23 cellular contexts compared by ENCODE assay signal in the genomic region with DNA sequence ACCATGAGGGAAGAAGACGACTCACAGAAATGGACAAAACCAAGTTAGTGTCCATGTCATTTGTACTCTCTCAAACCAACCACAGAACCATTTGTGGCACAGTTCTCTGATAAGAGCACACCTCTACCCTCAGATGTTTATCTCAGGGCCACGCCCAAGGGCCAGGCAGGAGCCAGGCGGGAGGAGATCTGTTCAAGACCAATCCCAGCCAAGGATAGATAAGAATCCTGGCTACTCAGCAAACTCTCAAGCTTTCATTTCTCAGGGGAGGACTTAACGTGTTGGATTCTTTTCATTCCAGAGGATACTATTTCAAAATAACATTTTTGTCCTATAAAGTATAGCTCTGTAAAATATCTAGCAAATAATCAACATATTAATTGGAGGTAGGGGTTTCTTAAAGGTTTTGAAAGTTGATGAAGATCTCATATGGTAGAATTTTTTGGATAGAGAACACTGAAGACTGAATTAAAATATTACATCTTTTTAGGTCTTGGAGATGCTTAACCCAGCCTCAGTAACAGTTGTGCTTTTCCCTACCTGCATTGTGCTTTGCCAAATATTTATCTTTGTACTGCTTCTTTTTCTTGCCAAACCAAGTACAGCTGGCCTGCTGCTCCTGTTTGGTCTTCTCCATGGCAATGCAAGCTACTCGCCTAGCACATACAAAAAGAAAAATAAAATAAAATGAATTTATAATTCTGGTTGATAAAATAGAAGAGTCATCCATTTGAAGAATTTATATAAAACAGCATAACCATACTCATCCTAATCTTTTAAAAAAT.
A peak's percentile ranks its signal among the peaks of the same experiment; 100 is the strongest.
DNase-seq lines count a peak whose midpoint lies in the region; ATAC-seq, FAIRE-seq and TF ChIP-seq lines count a peak whose summit lies in the region.
"Had no signal": no experiment of that assay in that cellular context is flagged by ENCODE, and none has a peak within 500 bp of the region (broad histone marks: within the 10 kb centered on the region; RNA-seq: fewer than 3 reads in every experiment).

No MANE protein-coding gene starts in this region.

- H3K4me3 ChIP-seq in K562: no peak overlapping the region
- H3K4me3 ChIP-seq: sigmoid colon had no signal

- peak overlapping the region; percentile 84 for H3K27ac Mint-ChIP-seq in mesothelial cell of epicardium
- H3K27ac Mint-ChIP-seq: activated naive CD8-positive, alpha-beta T cell; activated T-cell treated with anti-CD3 and anti-CD28 coated beads, Interleukin-2, amount 50 U/mL, for 72 hours; brain had no signal

- peaks cover 4% of the 10 kb centered on the region for H3K4me1 Mint-ChIP-seq in mesothelial cell of epicardium
- H3K4me1 Mint-ChIP-seq: brain, neural crest cell had no signal

- H3K36me3 ChIP-seq in K562 (ENCODE audit: control insufficient read depth, insufficient read depth, low read length): no peaks in the 10 kb centered on the region
- H3K36me3 ChIP-seq: sigmoid colon had no signal

- H3K27me3 Mint-ChIP-seq in mesothelial cell of epicardium (ENCODE audit: low read depth): no peaks in the 10 kb centered on the region
- H3K27me3 Mint-ChIP-seq: activated naive CD8-positive, alpha-beta T cell; brain had no signal

- WGBS in K562 (ENCODE audit: insufficient coverage, low coverage, missing lambda C conversion rate): 8% methylated on average over 5 of the region's 5 CpGs

- intact Hi-C loops in K562 (cut with micrococcal nuclease): no loop called here

- FAIRE-seq in K562 (lab: Jason Lieb, UNC) (no peak), D721Med (lab: Jason Lieb, UNC) (no peak)
- FAIRE-seq: colon, G401.6, GM18507, TTC549 had no signal

- H3K4me3 Mint-ChIP-seq in mesothelial cell of epicardium: no peak overlapping the region
- H3K4me3 Mint-ChIP-seq: activated naive CD8-positive, alpha-beta T cell; activated T-cell treated with anti-CD3 and anti-CD28 coated beads, Interleukin-2, amount 50 U/mL, for 72 hours; brain; neural crest cell had no signal

- H3K9ac ChIP-seq in K562 (ENCODE audit: insufficient read depth in 1 of 2, low read depth in 2 of 2, low read length in 2 of 2): no peak overlapping the region

- TF ChIP-seq POLR2A in K562 (conservative IDR thresholded peaks at IDR 0.05): no peak

- H3K79me2 ChIP-seq in K562 (ENCODE audit: control insufficient read depth, insufficient read depth, low read length): no peaks in the 10 kb centered on the region

- no peaks in the 10 kb centered on the region for H3K9me1 ChIP-seq in K562 (ENCODE audit: control insufficient read depth, insufficient read depth, low read length)

- H3K27me3 ChIP-seq in K562 (ENCODE audit: control insufficient read depth in 2 of 2, insufficient read depth in 2 of 2, low read length in 2 of 2): no peaks in the 10 kb centered on the region
- H3K27me3 ChIP-seq: sigmoid colon had no signal

- no peak overlapping the region for H3K4me2 ChIP-seq in K562 (ENCODE audit: insufficient read depth, low read length)

- no peak for ATAC-seq in K562
- ATAC-seq: activated T-cell treated with anti-CD3 and anti-CD28 coated beads, Interleukin-2, amount 50 U/mL, for 72 hours had no signal

- POLR2A ChIA-PET in K562 (lab: Yijun Ruan, JAX): interaction anchor here (0.6 to 1.2 kb wide), 2 partner anchors 38 to 188 kb away, joined by 3 read pairs; no protein-coding TSS in a partner anchor

- H3K9me3 ChIP-seq in K562 (replicated peaks; ENCODE audit: control insufficient read depth, insufficient read depth, low read depth, low read length): no peaks in the 10 kb centered on the region; the same call in 1 of the 2 replicates
- H3K9me3 ChIP-seq: sigmoid colon had no signal

- H3K27ac ChIP-seq in K562 (ENCODE audit: extremely low read depth, low read depth, low read length): no peak overlapping the region
- H3K27ac ChIP-seq: sigmoid colon had no signal

- H3K36me3 Mint-ChIP-seq in mesothelial cell of epicardium: peaks cover 14% of the 10 kb centered on the region

- TF ChIP-seq RAD21 in K562 (CRISPR knock-in tag; conservative IDR thresholded peaks at IDR 0.05 in 1 of 2, IDR thresholded peaks at IDR 0.05 in 1 of 2): no peak

- DNase-seq in Caki2 (ENCODE audit: low read depth): peak; percentile 23
- DNase-seq in LoVo (ENCODE audit: low spot score): peak; percentile 29
- DNase-seq in K562 (ENCODE audit: extremely low read depth in 1 of 4, low spot score in 3 of 4): peak in 3 of 4 experiments; percentile 2 to 13 (median 8)
- no peak for DNase-seq in mesothelial cell of epicardium (ENCODE audit: low spot score in 2 of 2, unreplicated experiment in 2 of 2)
- no peak for DNase-seq in activated naive CD4-positive, alpha-beta T cell treated with Interleukin-2 at 50 U/mL for 16 hours
- DNase-seq in NCI-H774 (lab: John Stamatoyannopoulos, UW): no peak
- DNase-seq in activated CD4-positive, alpha-beta T cell treated with anti-CD3 and anti-CD28 coated beads, Interleukin-2, amount 50 U/mL, for 48 hours: no peak
- no peak for DNase-seq in D721Med (ENCODE audit: insufficient read length, low spot score)
- DNase-seq: ACHN; activated T-cell treated with anti-CD3 and anti-CD28 coated beads, Interleukin-2, amount 50 U/mL, for 72 hours; C1 segment of cervical spinal cord; H7; NCI-H1436 treated with DMSO at 0.1 percent for 48 hours; NCI-H524 treated with DMSO at 0.1 percent for 48 hours; posterior cingulate gyrus; sigmoid colon had no signal

- H3K4me1 ChIP-seq in K562 (replicated peaks in 1 of 2; ENCODE audit: control insufficient read depth in 2 of 2, insufficient read depth in 2 of 2, low read length in 2 of 2): no peaks in the 10 kb centered on the region; a peak in 1 of 5 replicates
- H3K4me1 ChIP-seq: sigmoid colon had no signal

- TF ChIP-seq EP300 in K562 (IDR thresholded peaks at IDR 0.05; ENCODE audit: low read length): no peak

- in situ Hi-C loops in Caki2 (cut with HindIII; ENCODE audit: low pct_unique_long_range_greater_than_20kb, low sequenced_read_pairs) (no loop called here), K562 (cut with MboI) (loop anchor here (25.0 kb wide), 1 partner anchor 395 kb away; no protein-coding TSS in a partner anchor)

- H3K9me3 Mint-ChIP-seq in mesothelial cell of epicardium: peaks cover 16% of the 10 kb centered on the region
- H3K9me3 Mint-ChIP-seq: activated T-cell treated with anti-CD3 and anti-CD28 coated beads, Interleukin-2, amount 50 U/mL, for 72 hours had no signal

- H4K20me1 ChIP-seq in K562 (replicated peaks; ENCODE audit: control insufficient read depth, insufficient read depth, low read length): no peaks in the 10 kb centered on the region

- CTCF ChIA-PET in K562 (lab: Yijun Ruan, JAX; ENCODE audit: low intra/inter-chr PET ratio): no interaction called here

- TF ChIP-seq CTCF in K562 (IDR thresholded peaks at IDR 0.05 in 2 of 3, conservative IDR thresholded peaks at IDR 0.05 in 1 of 3; ENCODE audit: insufficient read depth in 2 of 3, low read depth in 1 of 3, low read length in 3 of 3) (no peak), mesothelial cell of epicardium (IDR thresholded peaks at IDR 0.05; ENCODE audit: unreplicated experiment) (no peak), D721Med (IDR thresholded peaks at IDR 0.05; ENCODE audit: insufficient read depth, missing control alignments) (no peak)

- no peak overlapping the region for H2AFZ ChIP-seq in K562 (ENCODE audit: low read depth, low read length)

- no TSS peak for BruUV-seq in K562 (replicated peaks; lab: Mats Ljungman, UMichigan)

TF ChIP-seq in K562, 482 proteins besides CTCF, POLR2A, EP300 and RAD21:
- TF ChIP-seq ZNF316 (IDR thresholded peaks at IDR 0.05) (0 out of 2 replicates have a peak, but pooled peaks have one; percentile 4), MAFG (tag; conservative IDR thresholded peaks at IDR 0.05) (0 out of 2 replicates have a peak, but pooled peaks have one; percentile 22), KLF13 (tag; IDR thresholded peaks at IDR 0.05; ENCODE audit: borderline replicate concordance, low read depth) (no peak)

Comparison
In these comparisons a context has a peak if more than half of its experiments do, and no peak if none do; other contexts are left out.
1. DNase-seq: peak in Caki2 (single experiment), LoVo (single experiment) and K562 (3 of 4); none in mesothelial cell of epicardium (0 of 2), activated naive CD4-positive, alpha-beta T cell treated with Interleukin-2 at 50 U/mL for 16 hours (single experiment), NCI-H774 (single experiment), activated CD4-positive, alpha-beta T cell treated with anti-CD3 and anti-CD28 coated beads, Interleukin-2, amount 50 U/mL, for 48 hours (0 of 2) and D721Med (single experiment).